ENCODE assay signal across 8 cellular contexts in genomic region chr9:99820330-99821186, GRCh38. TPM values are rescaled to one million over a fixed set of nuclear protein-coding genes. Genes with fewer than 3 reads are reported as not detected.
DNase-seq lines count a peak whose midpoint lies in the region; FAIRE-seq and TF ChIP-seq lines count a peak whose summit lies in the region.

No MANE protein-coding gene starts in this region.

- H3K4me3 Mint-ChIP-seq in activated naive CD4-positive, alpha-beta T cell treated with anti-CD3 and anti-CD28 coated beads for 36 hours = peak overlapping the region; percentile 94
- H3K4me3 Mint-ChIP-seq in neural crest cell = peak overlapping the region; percentile 88

- no peaks in the 10 kb centered on the region for H3K36me3 ChIP-seq in PC-9 (ENCODE audit: low read depth)
- no peaks in the 10 kb centered on the region for H3K36me3 ChIP-seq in transverse colon

- 0 to 1% methylated on average over 2 to 34 of the region's 34 CpGs for WGBS in transverse colon (ENCODE audit: low coverage in 1 of 2), 2 donors

- BruUV-seq in PC-9 (replicated peaks; lab: Mats Ljungman, UMichigan) = no TSS peak

- H3K27ac Mint-ChIP-seq in activated naive CD4-positive, alpha-beta T cell treated with anti-CD3 and anti-CD28 coated beads for 36 hours = peak overlapping the region; percentile 91
- H3K27ac Mint-ChIP-seq in neural crest cell (ENCODE audit: unreplicated experiment) = peak overlapping the region; percentile 98

- peak overlapping the region; percentile 93 for H3K4me2 ChIP-seq in PC-9

- TF ChIP-seq CTCF in AG04450 (IDR thresholded peaks at IDR 0.05; ENCODE audit: low read depth, low read length) (peak; percentile 17; the same call in 1 of the 2 replicates), PC-9 (conservative IDR thresholded peaks at IDR 0.05) (no peak), neural crest cell (conservative IDR thresholded peaks at IDR 0.05) (no peak), transverse colon (IDR thresholded peaks at IDR 0.05) (no peak)

- peaks cover 18% of the 10 kb centered on the region for H3K27me3 Mint-ChIP-seq in activated naive CD4-positive, alpha-beta T cell treated with anti-CD3 and anti-CD28 coated beads for 36 hours (ENCODE audit: low read depth)
- H3K27me3 Mint-ChIP-seq in neural crest cell (ENCODE audit: low read depth) = peaks cover 47% of the 10 kb centered on the region

- H2AFZ ChIP-seq in PC-9 = peak overlapping the region; percentile 94

- H3K27me3 ChIP-seq in AG04450 (ENCODE audit: control insufficient read depth, insufficient read depth, low read length) (peaks cover 8% of the 10 kb centered on the region), PC-9 (ENCODE audit: insufficient read depth, low read depth) (peaks cover 20% of the 10 kb centered on the region), transverse colon (peaks cover 35% of the 10 kb centered on the region)

- H4K20me1 ChIP-seq in PC-9 (ENCODE audit: insufficient read depth) = no peaks in the 10 kb centered on the region

- H3K9me2 ChIP-seq in PC-9 (ENCODE audit: insufficient read depth) = no peaks in the 10 kb centered on the region

- no peak for FAIRE-seq in H54 (lab: Jason Lieb, UNC)

- H3K4me3 ChIP-seq in AG04450 (ENCODE audit: low read depth, low read length) = peak overlapping the region; percentile 81
- peak overlapping the region; percentile 87 for H3K4me3 ChIP-seq in PC-9
- peak overlapping the region; percentile 66 to 79 (median 72) for H3K4me3 ChIP-seq in transverse colon

- TF ChIP-seq EP300 in transverse colon (IDR thresholded peaks at IDR 0.05; ENCODE audit: low read depth) = no peak

- CTCF ChIA-PET in AG04450 (lab: Charles Lee) = interaction anchor here (1.9 kb wide), 1 partner anchor 505 kb away, joined by 5 read pairs; no protein-coding TSS in a partner anchor
- CTCF ChIA-PET in PC-9 (lab: Charles Lee) = no interaction called here
- CTCF ChIA-PET in activated naive CD4-positive, alpha-beta T cell treated with anti-CD3 and anti-CD28 coated beads for 36 hours (lab: Charles Lee) = no interaction called here

- in situ Hi-C loops in transverse colon (cut with MboI; ENCODE audit: low pct_ligation_motif_present in 1 of 4, low pct_unique_long_range_greater_than_20kb in 1 of 4, low sequenced_read_pairs in 3 of 4) = loop anchor here in 3 of 4 donors (25.0 kb wide), 2 partner anchors 192 to 517 kb away; no protein-coding TSS in a partner anchor

- POLR2A ChIA-PET in AG04450 (lab: Yijun Ruan, JAX) = interaction anchor here (1.2 kb wide), 1 partner anchor 599 kb away, joined by 7 read pairs; the partner anchor contains the start of genes ALG2 and SEC61B
- POLR2A ChIA-PET in PC-9 (lab: Charles Lee; ENCODE audit: unreplicated experiment) = no interaction called here

- H3K4me1 ChIP-seq in PC-9 (replicated peaks; ENCODE audit: insufficient read depth) (peaks cover 32% of the 10 kb centered on the region), transverse colon (peaks cover 18 to 53% (median 49%) of the 10 kb centered on the region in 4 donors)

- H3K9me3 ChIP-seq in AG04450 (ENCODE audit: control insufficient read depth, insufficient read depth, low read length) (no peaks in the 10 kb centered on the region; the same call in 1 of the 2 replicates), PC-9 (ENCODE audit: insufficient read depth, low read depth) (no peaks in the 10 kb centered on the region), transverse colon (no peaks in the 10 kb centered on the region)

- intact Hi-C loops in PC-9 (cut with micrococcal nuclease; ENCODE audit: unreplicated experiment) = loop anchor here (1.0 to 10.0 kb wide), 5 partner anchors 85 to 1577 kb away; partner anchors contain the start of genes MRPL50, MSANTD3 and ZNF189
- intact Hi-C loops in activated naive CD4-positive, alpha-beta T cell treated with anti-CD3 and anti-CD28 coated beads for 36 hours (cut with micrococcal nuclease) = loop anchor here (1.0 to 5.0 kb wide), 10 partner anchors 86 to 1578 kb away; partner anchors contain the start of genes MRPL50, MSANTD3, STX17 and TEX10
- intact Hi-C loops in transverse colon (cut with DNase I; ENCODE audit: low total_unique reads) = loop anchor here (5.0 kb wide), 1 partner anchor 87 kb away; the partner anchor contains the start of gene STX17

- H3K9me3 Mint-ChIP-seq in activated naive CD4-positive, alpha-beta T cell treated with anti-CD3 and anti-CD28 coated beads for 36 hours = no peaks in the 10 kb centered on the region
- no peaks in the 10 kb centered on the region for H3K9me3 Mint-ChIP-seq in neural crest cell

- H3K36me3 Mint-ChIP-seq in activated naive CD4-positive, alpha-beta T cell treated with anti-CD3 and anti-CD28 coated beads for 36 hours (ENCODE audit: low read depth) = peaks cover 2% of the 10 kb centered on the region
- no peaks in the 10 kb centered on the region for H3K36me3 Mint-ChIP-seq in neural crest cell (ENCODE audit: low read depth)

- peak; percentile 61 for DNase-seq in AG04450 (ENCODE audit: low read depth, low spot score)
- DNase-seq in H54 (ENCODE audit: insufficient read length, low spot score) = peak; percentile 44
- DNase-seq in PC-9 = peak in 1 of 2 experiments; percentile 49
- DNase-seq in activated naive CD4-positive, alpha-beta T cell treated with anti-CD3 and anti-CD28 coated beads for 36 hours = peak; percentile 77
- peak; percentile 77 for DNase-seq in foreskin melanocyte
- no peak for DNase-seq in neural crest cell (ENCODE audit: low read depth, low spot score)
- DNase-seq in transverse colon = peak; percentile 66
- DNase-seq in NOMO-1 treated with dmso at 0.1 percent for 144 hours (lab: John Stamatoyannopoulos, UW; ENCODE audit: unreplicated experiment) = no peak

- H3K79me2 ChIP-seq in PC-9 (ENCODE audit: low read depth) = no peaks in the 10 kb centered on the region

- peaks cover 9% of the 10 kb centered on the region; the same call in 1 of the 2 replicates for H3F3A ChIP-seq in PC-9 (ENCODE audit: insufficient read depth, low read depth)

- no peak for TF ChIP-seq POLR2A in H54 (IDR thresholded peaks at IDR 0.05; ENCODE audit: low read depth, low read length)
- no peak for TF ChIP-seq POLR2A in transverse colon (IDR thresholded peaks at IDR 0.05)

- H3K4me1 Mint-ChIP-seq in activated naive CD4-positive, alpha-beta T cell treated with anti-CD3 and anti-CD28 coated beads for 36 hours (ENCODE audit: low read depth) = peaks cover 48% of the 10 kb centered on the region
- H3K4me1 Mint-ChIP-seq in neural crest cell = peaks cover 52% of the 10 kb centered on the region

- H3K27ac ChIP-seq in AG04450 (ENCODE audit: low read depth, low read length) (peak overlapping the region; percentile 98), PC-9 (no peak overlapping the region), transverse colon (peak overlapping the region; percentile 90 to 97 (median 94))

RNA-seq across cellular contexts. Expression of gene NR4A3, which starts 1.1 kb away (rescaled TPM):
- 0.14 and 0.17 TPM in 2 replicates for polyA plus RNA-seq in AG04450 (2011; rRNA removed)
- polyA minus RNA-seq in AG04450 (2011; rRNA and poly(A)+ RNA removed) = 0.48 and 0.64 TPM in 2 replicates
- total RNA-seq in PC-9 (2021) (not detected in 2 replicates), neural crest cell (0.91 and 0.93 TPM in 2 replicates), transverse colon (1 to 10 TPM in 2 of 4 donors, under 1 TPM in 2; 0.48 to 3.4 (median 1.3) TPM)
- total RNA-seq in activated naive CD4-positive, alpha-beta T cell treated with anti-CD3 and anti-CD28 coated beads for 36 hours = 1 to 10 TPM; 3.8 to 4.2 TPM

Comparison
In these comparisons a context has a peak if more than half of its experiments do, and no peak if none do; other contexts are left out.
1. DNase-seq: peak in AG04450 (single experiment), H54 (single experiment), activated naive CD4-positive, alpha-beta T cell treated with anti-CD3 and anti-CD28 coated beads for 36 hours (single experiment), foreskin melanocyte (single experiment) and transverse colon (single experiment); none in neural crest cell (single experiment) and NOMO-1 treated with dmso at 0.1 percent for 144 hours (single experiment).
2. Peak in every context shown above with its lines, with median percentiles within 50 percentile points of each other: H3K4me3 ChIP-seq.